1 cellular context compared by ENCODE assay signal in the genomic region with DNA sequence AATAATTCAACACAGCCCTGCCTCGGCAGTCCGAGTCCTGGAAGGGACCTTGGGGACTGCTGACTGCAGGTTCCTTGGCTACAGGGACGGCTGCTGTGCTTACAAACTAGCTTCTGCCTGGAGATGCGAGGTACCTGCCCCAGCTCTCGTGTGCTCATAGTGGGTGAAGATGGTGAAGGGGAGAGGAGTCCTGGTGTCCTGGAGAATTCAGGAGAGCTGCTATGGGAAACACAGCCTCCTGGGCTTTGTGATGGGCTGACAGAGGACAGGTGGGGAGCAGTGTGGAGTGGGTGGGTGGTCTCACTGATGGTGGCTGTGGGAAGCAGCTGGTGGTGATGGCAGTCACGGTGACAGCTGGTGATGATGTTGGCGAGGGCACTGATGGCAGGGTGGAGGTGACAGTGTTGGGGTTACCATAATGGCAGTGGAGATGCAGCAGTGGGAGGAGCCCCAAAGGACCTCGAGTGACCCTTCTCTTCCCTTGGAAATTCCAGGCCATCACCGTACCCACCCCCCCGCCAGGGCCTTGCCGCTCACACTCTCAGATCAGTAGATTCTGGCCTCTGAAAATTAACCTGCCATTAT.
TF ChIP-seq lines count a peak whose summit lies in the region.

No MANE protein-coding gene starts in this region.

TF ChIP-seq in H1, 55 proteins besides CTCF, POLR2A, EP300 and RAD21:
- TF ChIP-seq HDAC6 (IDR thresholded peaks at IDR 0.05; ENCODE audit: low read depth, low read length) (no peak), CTBP2 (IDR thresholded peaks at IDR 0.05; ENCODE audit: borderline replicate concordance, insufficient read depth, insufficient read length, low read length) (no peak), SRF (IDR thresholded peaks at IDR 0.05; ENCODE audit: low read depth, low read length) (no peak), TEAD4 (IDR thresholded peaks at IDR 0.05; ENCODE audit: low read depth, low read length) (no peak), CHD1 (IDR thresholded peaks at IDR 0.05; ENCODE audit: low read depth, low read length) (no peak), RBBP5 (IDR thresholded peaks at IDR 0.05; ENCODE audit: borderline replicate concordance, low read depth, low read length) (no peak), KDM1A (IDR thresholded peaks at IDR 0.05; ENCODE audit: borderline replicate concordance, low read length) (no peak), YY1 (IDR thresholded peaks at IDR 0.05; ENCODE audit: low read depth, low read length) (no peak)
- TF ChIP-seq, protein P1, sequence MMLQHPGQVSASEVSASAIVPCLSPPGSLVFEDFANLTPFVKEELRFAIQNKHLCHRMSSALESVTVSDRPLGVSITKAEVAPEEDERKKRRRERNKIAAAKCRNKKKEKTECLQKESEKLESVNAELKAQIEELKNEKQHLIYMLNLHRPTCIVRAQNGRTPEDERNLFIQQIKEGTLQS (IDR thresholded peaks at IDR 0.05; ENCODE audit: insufficient read depth, low read depth, low read length), result no peak
TF ChIP-seq in H1: peak in this region for 0.
